ENCODE assay signal across 1 cellular context in genomic region chr14:77116194-77116817, GRCh38.
TF ChIP-seq lines count a peak whose summit lies in the region.

No MANE protein-coding gene starts in this region.

TF ChIP-seq in HEK293T, 16 proteins besides CTCF, POLR2A, EP300 and RAD21 (continued from another document):
- no peak for TF ChIP-seq ELF4 (IDR thresholded peaks at IDR 0.05)
- no peak for TF ChIP-seq L3MBTL2 (conservative IDR thresholded peaks at IDR 0.05)
- TF ChIP-seq CTBP1 (IDR thresholded peaks at IDR 0.05; ENCODE audit: borderline replicate concordance) = no peak
- TF ChIP-seq FOXA1 (IDR thresholded peaks at IDR 0.05) = no peak
- no peak for TF ChIP-seq FOXK2 (IDR thresholded peaks at IDR 0.05)
- TF ChIP-seq ARNT (IDR thresholded peaks at IDR 0.05) = no peak
- TF ChIP-seq FOXM1 (IDR thresholded peaks at IDR 0.05; ENCODE audit: borderline replicate concordance) = no peak
- TF ChIP-seq SP1 (IDR thresholded peaks at IDR 0.05) = no peak
TF ChIP-seq in HEK293T: peak in this region for 0.
